ENCODE assay signal across 1 cellular context in the genomic region with DNA sequence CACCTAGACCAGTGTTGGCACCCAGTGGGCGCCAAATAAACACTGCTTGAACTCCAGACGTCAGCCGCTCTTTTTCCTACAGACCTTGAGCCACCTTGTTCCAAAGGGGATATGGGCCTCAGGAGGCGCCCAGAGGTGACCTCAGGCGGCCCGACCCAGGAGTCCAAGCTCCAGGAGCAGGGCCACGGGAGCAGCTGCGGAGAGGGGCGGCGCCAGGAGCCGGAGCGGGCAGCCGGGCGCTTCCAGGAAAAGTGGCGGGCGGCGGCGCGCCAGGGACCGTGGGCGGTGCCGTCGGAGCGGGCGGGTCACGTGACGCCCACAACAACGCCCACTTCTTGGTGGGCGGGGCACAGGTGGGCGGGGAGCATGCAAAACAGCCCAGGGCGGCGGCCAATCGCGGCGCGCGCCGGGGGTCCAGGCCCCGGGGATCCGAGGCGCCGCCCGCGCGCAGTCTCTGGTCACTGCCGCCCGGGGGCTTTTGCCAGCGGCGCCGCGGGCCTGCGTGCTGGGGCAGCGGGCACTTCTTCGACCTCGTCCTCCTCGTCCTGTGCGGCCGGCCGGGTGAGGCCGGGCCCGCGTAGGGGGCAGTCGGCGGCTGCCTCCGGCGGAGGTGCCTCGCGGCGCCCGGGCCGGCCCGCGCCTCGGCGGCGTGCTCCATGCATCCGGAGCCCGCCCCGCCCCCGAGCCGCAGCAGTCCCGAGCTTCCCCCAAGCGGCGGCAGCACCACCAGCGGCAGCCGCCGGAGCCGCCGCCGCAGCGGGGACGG.
A peak's percentile ranks its signal among the peaks of the same experiment; 100 is the strongest.
TF ChIP-seq lines count a peak whose summit lies in the region.

TSS of gene ORAI1 (plus strand) at position 444 of the 766 bp plus-strand sequence.

TF ChIP-seq in A549, 52 proteins besides CTCF, POLR2A, EP300 and RAD21 (continued from another document):
- TF ChIP-seq E2F6 (IDR thresholded peaks at IDR 0.05; ENCODE audit: borderline replicate concordance, low read depth) (no peak; the same call in 1 of the 2 replicates), KDM5A (IDR thresholded peaks at IDR 0.05) (no peak), NPAS2 (CRISPR knock-in tag; IDR thresholded peaks at IDR 0.05; ENCODE audit: borderline replicate concordance) (no peak), CBX8 (IDR thresholded peaks at IDR 0.05) (no peak), MAZ (IDR thresholded peaks at IDR 0.05; ENCODE audit: borderline replicate concordance, low read depth, low read length) (no peak), FOSB (CRISPR knock-in tag; IDR thresholded peaks at IDR 0.05) (no peak), NR3C1 (IDR thresholded peaks at IDR 0.05) (no peak), RARB (CRISPR knock-in tag; IDR thresholded peaks at IDR 0.05) (no peak), CHD4 (IDR thresholded peaks at IDR 0.05; ENCODE audit: borderline replicate concordance) (no peak), MAX (IDR thresholded peaks at IDR 0.05) (peak; percentile 73), SREBF2 (IDR thresholded peaks at IDR 0.05) (no peak), ESRRA (IDR thresholded peaks at IDR 0.05; ENCODE audit: borderline replicate concordance, low read length) (no peak), ZNF302 (CRISPR knock-in tag; IDR thresholded peaks at IDR 0.05) (no peak), KDM1A (IDR thresholded peaks at IDR 0.05; ENCODE audit: low read depth) (no peak), PHF8 (IDR thresholded peaks at IDR 0.05; ENCODE audit: borderline replicate concordance, low read depth) (peak; percentile 46), ZC3H11A (IDR thresholded peaks at IDR 0.05) (no peak), RFX5 (IDR thresholded peaks at IDR 0.05) (no peak), SMC3 (IDR thresholded peaks at IDR 0.05) (no peak), CBX2 (IDR thresholded peaks at IDR 0.05; ENCODE audit: borderline replicate concordance, low read depth) (no peak), FOXS1 (CRISPR knock-in tag; IDR thresholded peaks at IDR 0.05) (no peak), HOXB13 (CRISPR knock-in tag; IDR thresholded peaks at IDR 0.05; ENCODE audit: low read depth) (no peak)
- TF ChIP-seq, protein P1, sequence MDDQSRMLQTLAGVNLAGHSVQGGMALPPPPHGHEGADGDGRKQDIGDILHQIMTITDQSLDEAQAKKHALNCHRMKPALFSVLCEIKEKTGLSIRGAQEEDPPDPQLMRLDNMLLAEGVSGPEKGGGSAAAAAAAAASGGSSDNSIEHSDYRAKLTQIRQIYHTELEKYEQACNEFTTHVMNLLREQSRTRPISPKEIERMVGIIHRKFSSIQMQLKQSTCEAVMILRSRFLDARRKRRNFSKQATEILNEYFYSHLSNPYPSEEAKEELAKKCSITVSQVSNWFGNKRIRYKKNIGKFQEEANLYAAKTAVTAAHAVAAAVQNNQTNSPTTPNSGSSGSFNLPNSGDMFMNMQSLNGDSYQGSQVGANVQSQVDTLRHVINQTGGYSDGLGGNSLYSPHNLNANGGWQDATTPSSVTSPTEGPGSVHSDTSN (IDR thresholded peaks at IDR 0.05) = peak; percentile 63; the same call in 1 of the 2 replicates
- TF ChIP-seq, protein P2, sequence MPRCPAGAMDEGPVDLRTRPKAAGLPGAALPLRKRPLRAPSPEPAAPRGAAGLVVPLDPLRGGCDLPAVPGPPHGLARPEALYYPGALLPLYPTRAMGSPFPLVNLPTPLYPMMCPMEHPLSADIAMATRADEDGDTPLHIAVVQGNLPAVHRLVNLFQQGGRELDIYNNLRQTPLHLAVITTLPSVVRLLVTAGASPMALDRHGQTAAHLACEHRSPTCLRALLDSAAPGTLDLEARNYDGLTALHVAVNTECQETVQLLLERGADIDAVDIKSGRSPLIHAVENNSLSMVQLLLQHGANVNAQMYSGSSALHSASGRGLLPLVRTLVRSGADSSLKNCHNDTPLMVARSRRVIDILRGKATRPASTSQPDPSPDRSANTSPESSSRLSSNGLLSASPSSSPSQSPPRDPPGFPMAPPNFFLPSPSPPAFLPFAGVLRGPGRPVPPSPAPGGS (IDR thresholded peaks at IDR 0.05) = peak; percentile 81; the same call in 2 of the 3 replicates
TF ChIP-seq in A549: peak in this region for 8.
